In the genomic region with DNA sequence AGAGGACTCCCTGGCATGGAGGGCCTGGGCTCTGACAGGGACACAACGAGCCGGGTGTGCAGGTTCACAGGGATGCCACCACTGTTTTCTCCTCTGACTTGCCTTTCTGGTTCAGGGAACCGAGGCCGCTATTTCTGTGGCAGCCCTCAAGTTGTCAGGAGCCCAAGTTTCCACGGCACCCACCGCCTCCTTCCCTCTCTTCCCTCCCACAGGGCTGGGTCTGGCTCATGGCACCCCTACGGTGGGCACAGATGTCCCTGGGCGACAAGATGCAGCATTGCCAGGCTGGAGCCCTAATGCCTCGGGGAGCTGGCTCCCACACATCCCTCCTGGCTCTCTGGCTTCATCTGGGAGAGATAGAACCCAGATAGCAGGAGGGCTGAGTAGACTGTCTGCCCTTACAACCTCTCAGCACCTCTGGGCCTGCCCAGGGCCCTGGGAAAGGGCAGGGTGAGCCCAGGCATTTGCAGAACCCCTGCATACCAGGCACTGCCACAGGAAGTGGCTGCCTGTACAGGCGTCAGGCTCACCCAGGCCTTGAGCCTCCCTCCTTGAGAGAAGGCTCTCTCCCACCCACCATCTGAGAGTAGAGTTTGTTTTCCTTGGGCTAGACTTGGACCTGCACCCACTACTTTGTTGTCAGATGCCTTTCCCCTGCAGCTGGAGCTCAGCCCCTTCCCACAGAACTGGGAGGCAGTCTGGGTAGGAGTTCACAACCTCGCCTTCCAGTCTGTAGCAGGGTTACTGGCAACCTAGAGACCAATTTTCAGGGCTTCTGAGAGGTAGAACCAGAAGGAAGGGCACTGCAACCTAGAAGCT, we compare ENCODE assay signal across 14 cellular contexts.
"Had no signal": no experiment of that assay in that cellular context is flagged by ENCODE, and none has a peak within 500 bp of the region (broad histone marks: within the 10 kb centered on the region; RNA-seq: fewer than 3 reads in every experiment).

No MANE protein-coding gene starts in this region.

- H3K36me3 Mint-ChIP-seq: mesothelial cell of epicardium; natural killer cell treated with Interleukin-12 subunit alpha and Interleukin-12 subunit beta and Interleukin-15 and Interleukin-18, amount 100 ng/mL, for 72 hours had no signal

- H3K27me3 Mint-ChIP-seq: natural killer cell treated with Interleukin-12 subunit alpha and Interleukin-12 subunit beta and Interleukin-15 and Interleukin-18, amount 100 ng/mL, for 72 hours had no signal

- H3K27ac ChIP-seq: ascending aorta, sigmoid colon, tibial artery had no signal

- H3K9me3 ChIP-seq: ascending aorta had no signal

- H3K4me3 ChIP-seq: ascending aorta, lung, sigmoid colon, tibial artery had no signal

- H3K27me3 ChIP-seq: ascending aorta, sigmoid colon, tibial artery had no signal

- DNase-seq: activated CD4-positive, alpha-beta T cell treated with anti-CD3 and anti-CD28 coated beads, Interleukin-2, amount 50 U/mL, for 1 hour; activated CD4-positive, CD25-positive, alpha-beta regulatory T cell treated with anti-CD3 and anti-CD28 coated beads, Interleukin-2, amount 50 U/mL, for 72 hours; activated naive CD4-positive, alpha-beta T cell treated with Interleukin-2 at 50 U/mL for 16 hours; effector CD4-positive, alpha-beta T cell; hypothalamus; sigmoid colon; stimulated activated CD4-positive, alpha-beta T cell treated with anti-CD3 and anti-CD28 coated beads, Interleukin-4, amount 100 ng/mL, for 24 hours; tibial artery had no signal

- H3K27ac Mint-ChIP-seq: mesothelial cell of epicardium; natural killer cell treated with Interleukin-12 subunit alpha and Interleukin-12 subunit beta and Interleukin-15 and Interleukin-18, amount 100 ng/mL, for 72 hours had no signal

- H3K4me1 ChIP-seq: ascending aorta had no signal

- ATAC-seq: left lobe of liver; natural killer cell treated with Interleukin-12 subunit alpha and Interleukin-12 subunit beta and Interleukin-15 and Interleukin-18, amount 100 ng/mL, for 72 hours; stimulated activated effector memory CD8-positive, alpha-beta T cell treated with anti-CD3 and anti-CD28 coated beads, Interleukin-12 subunit alpha, Interleukin-12 subunit beta, amount 100 ng/mL, for 72 hours had no signal

- H3K4me3 Mint-ChIP-seq: mesothelial cell of epicardium; natural killer cell treated with Interleukin-12 subunit alpha and Interleukin-12 subunit beta and Interleukin-15 and Interleukin-18, amount 100 ng/mL, for 72 hours; stimulated activated effector memory CD8-positive, alpha-beta T cell treated with anti-CD3 and anti-CD28 coated beads, Interleukin-12 subunit alpha, Interleukin-12 subunit beta, amount 100 ng/mL, for 72 hours had no signal

- H3K9me3 Mint-ChIP-seq: mesothelial cell of epicardium; natural killer cell treated with Interleukin-12 subunit alpha and Interleukin-12 subunit beta and Interleukin-15 and Interleukin-18, amount 100 ng/mL, for 72 hours; stimulated activated effector memory CD8-positive, alpha-beta T cell treated with anti-CD3 and anti-CD28 coated beads, Interleukin-12 subunit alpha, Interleukin-12 subunit beta, amount 100 ng/mL, for 72 hours had no signal
